24 cellular contexts compared by ENCODE assay signal in the genomic region with DNA sequence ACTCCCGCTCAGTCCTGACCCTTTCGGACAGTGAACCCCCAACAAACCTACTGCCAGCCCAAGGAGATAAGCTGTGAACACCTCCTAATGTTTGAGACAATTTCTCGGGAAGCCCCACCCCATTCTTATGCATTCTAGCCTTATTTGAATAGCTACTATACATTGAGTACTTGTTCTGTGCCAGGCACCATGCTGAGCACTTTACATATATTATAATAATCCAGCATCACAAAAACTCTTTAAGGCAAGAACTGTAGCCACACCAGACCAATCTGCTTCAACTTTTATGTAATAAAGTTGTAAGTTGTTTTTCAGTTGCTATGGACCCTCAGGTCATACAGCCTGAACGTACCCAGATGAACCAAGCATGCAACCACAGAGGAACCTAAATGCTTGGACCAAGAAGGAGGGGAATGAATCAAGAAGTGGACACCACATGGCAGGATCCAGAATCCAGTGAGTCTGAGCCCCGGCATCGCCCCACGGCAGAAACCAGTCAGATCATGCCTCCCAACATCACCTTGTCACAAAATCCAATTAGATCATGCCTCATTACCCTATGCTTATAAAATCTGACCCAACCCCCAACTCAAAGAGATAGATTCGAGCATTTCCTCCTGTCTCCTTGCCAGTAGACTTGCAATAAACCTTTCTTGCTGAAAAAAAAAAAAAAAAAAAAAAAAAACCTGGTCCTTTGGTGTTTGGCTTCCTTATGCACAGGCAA.
A peak's percentile ranks its signal among the peaks of the same experiment; 100 is the strongest.
DNase-seq lines count a peak whose midpoint lies in the region; ATAC-seq and TF ChIP-seq lines count a peak whose summit lies in the region.
"Had no signal": no experiment of that assay in that cellular context is flagged by ENCODE, and none has a peak within 500 bp of the region (broad histone marks: within the 10 kb centered on the region; RNA-seq: fewer than 3 reads in every experiment).

No MANE protein-coding gene starts in this region.

- no peak overlapping the region for H3K4me2 ChIP-seq in osteoblast (ENCODE audit: insufficient read depth, low read length)

- no peak overlapping the region for H3K27ac ChIP-seq in osteoblast (ENCODE audit: low read depth, low read length)
- no peak overlapping the region for H3K27ac ChIP-seq in brain microvascular endothelial cell
- H3K27ac ChIP-seq: Peyer's patch, SJSA1 had no signal

- H3K27me3 ChIP-seq in iPS-15b (ENCODE audit: control insufficient read depth, insufficient read depth, low read length), result no peaks in the 10 kb centered on the region
- H3K27me3 ChIP-seq in osteoblast (ENCODE audit: insufficient read depth, low read length), result no peaks in the 10 kb centered on the region
- H3K27me3 ChIP-seq in brain microvascular endothelial cell (replicated peaks), result no peaks in the 10 kb centered on the region
- H3K27me3 ChIP-seq: Peyer's patch, SJSA1 had no signal

- H4K20me1 ChIP-seq in osteoblast (ENCODE audit: insufficient read depth, low read length), result no peaks in the 10 kb centered on the region

- DNase-seq in NCI-H2029 (lab: John Stamatoyannopoulos, UW) (peak; percentile 35), NCI-H2029 treated with DMSO at 0.1 percent for 48 hours (lab: John Stamatoyannopoulos, UW) (no peak), NCI-H526 (lab: John Stamatoyannopoulos, UW) (peak; percentile 31 to 45), osteoblast (ENCODE audit: insufficient read length, low spot score, missing footprints) (no peak), brain microvascular endothelial cell (no peak)
- DNase-seq: 8988T, AML-193, C1 segment of cervical spinal cord, EL, GF-D8, HFFc6, KG1, MV-4-11, NCI-H1105 treated with DMSO at 0.1 percent for 48 hours, NCI-H1694, NCI-H2107, NCI-H2227 treated with DMSO at 0.1 percent for 48 hours, NCI-H510A, NCI-H774, Peyer's patch, T-helper 17 cell had no signal

- in situ Hi-C loops in brain microvascular endothelial cell (cut with HindIII; ENCODE audit: low pct_ligation_motif_present, low sequenced_read_pairs), result no loop called here

- no peaks in the 10 kb centered on the region for H3K9me3 ChIP-seq in iPS-15b (ENCODE audit: control insufficient read depth, insufficient read depth, low read length)
- no peaks in the 10 kb centered on the region for H3K9me3 ChIP-seq in osteoblast (ENCODE audit: low read depth, low read length)
- H3K9me3 ChIP-seq: Peyer's patch had no signal

- H3K79me2 ChIP-seq in osteoblast (ENCODE audit: insufficient read depth, low read length), result no peaks in the 10 kb centered on the region

- peaks cover 14% of the 10 kb centered on the region for H3K4me1 ChIP-seq in iPS-15b (ENCODE audit: control insufficient read depth, insufficient read depth, low read length)
- H3K4me1 ChIP-seq in osteoblast (ENCODE audit: insufficient read depth, low read length), result no peaks in the 10 kb centered on the region
- H3K4me1 ChIP-seq: Peyer's patch had no signal

- no peak for ATAC-seq in GM18861 (IDR thresholded peaks at IDR 0.05; ENCODE audit: unreplicated experiment)
- ATAC-seq: T-helper 17 cell had no signal

- no peak overlapping the region for H3K9ac ChIP-seq in iPS-15b (ENCODE audit: low read depth, low read length)

- H2AFZ ChIP-seq in osteoblast (ENCODE audit: low read length), result no peak overlapping the region

- peak overlapping the region; percentile 10 for H3K4me3 ChIP-seq in iPS-15b (ENCODE audit: low read depth, low read length)
- no peak overlapping the region for H3K4me3 ChIP-seq in osteoblast (ENCODE audit: insufficient read depth, low read length)
- H3K4me3 ChIP-seq in brain microvascular endothelial cell (ENCODE audit: low read depth, low read length), result no peak overlapping the region
- H3K4me3 ChIP-seq: Peyer's patch, SJSA1 had no signal

- peaks cover 3% of the 10 kb centered on the region for H3K36me3 ChIP-seq in iPS-15b (ENCODE audit: control insufficient read depth, insufficient read depth, low read length)
- H3K36me3 ChIP-seq in osteoblast (ENCODE audit: insufficient read depth, low read length), result no peaks in the 10 kb centered on the region
- H3K36me3 ChIP-seq in brain microvascular endothelial cell (replicated peaks), result no peaks in the 10 kb centered on the region
- H3K36me3 ChIP-seq: Peyer's patch, SJSA1 had no signal

- TF ChIP-seq CTCF in osteoblast (IDR thresholded peaks at IDR 0.05; ENCODE audit: extremely low read depth, low read depth, low read length), result no peak
- no peak for TF ChIP-seq CTCF in brain microvascular endothelial cell (IDR thresholded peaks at IDR 0.05; ENCODE audit: low read depth, low read length, missing control alignments)

Comparison
In these comparisons a context has a peak if more than half of its experiments do, and no peak if none do; other contexts are left out.
1. DNase-seq: peak in NCI-H2029 (single experiment) and NCI-H526 (2 of 2); none in NCI-H2029 treated with DMSO at 0.1 percent for 48 hours (single experiment), osteoblast (single experiment) and brain microvascular endothelial cell (single experiment).